In genomic region chr11:35170503-35170902, GRCh38 we compare ENCODE assay signal across 13 cellular contexts. TPM values are rescaled to one million over a fixed set of nuclear protein-coding genes. Genes with fewer than 3 reads are reported as not detected.
DNase-seq lines count a peak whose midpoint lies in the region; ATAC-seq and TF ChIP-seq lines count a peak whose summit lies in the region.
"Had no signal": no experiment of that assay in that cellular context is flagged by ENCODE, and none has a peak within 500 bp of the region (broad histone marks: within the 10 kb centered on the region; RNA-seq: fewer than 3 reads in every experiment).

No MANE protein-coding gene starts in this region.

- H3K36me3 ChIP-seq in muscle layer of duodenum (ENCODE audit: control insufficient read depth in 1 of 2, insufficient read depth in 2 of 2, low read length in 2 of 2) (peaks cover 0 to 15% of the 10 kb centered on the region in 2 donors), uterus (no peaks in the 10 kb centered on the region)

- no peaks in the 10 kb centered on the region for H3K27me3 Mint-ChIP-seq in activated naive CD8-positive, alpha-beta T cell treated with anti-CD3 and anti-CD28 coated beads for 36 hours

- no peak for TF ChIP-seq CTCF in uterus (IDR thresholded peaks at IDR 0.05)

- DNase-seq in Right ventricle myocardium superior (no peak), left cardiac atrium (no peak), uterus (no peak), NCI-H187 treated with DMSO at 0.1 percent for 48 hours (lab: John Stamatoyannopoulos, UW) (no peak)
- DNase-seq in activated naive CD8-positive, alpha-beta T cell treated with anti-CD3 and anti-CD28 coated beads for 36 hours, result no peak
- DNase-seq: amygdala, HCEC 1CT, SHP77 treated with DMSO at 0.1 percent for 48 hours had no signal

- no peaks in the 10 kb centered on the region for H3K9me3 Mint-ChIP-seq in activated naive CD8-positive, alpha-beta T cell treated with anti-CD3 and anti-CD28 coated beads for 36 hours

- H3K36me3 Mint-ChIP-seq in activated naive CD8-positive, alpha-beta T cell treated with anti-CD3 and anti-CD28 coated beads for 36 hours, result peaks cover 78% of the 10 kb centered on the region

- H3K4me3 ChIP-seq in muscle layer of duodenum (ENCODE audit: low read depth in 1 of 2, low read length in 2 of 2) (no peak overlapping the region), uterus (no peak overlapping the region)

- H3K4me1 ChIP-seq in muscle layer of duodenum (ENCODE audit: control insufficient read depth in 1 of 2, insufficient read depth in 2 of 2, low read length in 2 of 2) (peaks cover 38 to 60% of the 10 kb centered on the region in 2 donors), uterus (peaks cover 16 to 22% of the 10 kb centered on the region in 2 donors)

- peaks cover 95% of the 10 kb centered on the region for H3K4me1 Mint-ChIP-seq in activated naive CD8-positive, alpha-beta T cell treated with anti-CD3 and anti-CD28 coated beads for 36 hours

- ATAC-seq in Right ventricle myocardium superior (ENCODE audit: poor library complexity) (peak; percentile 8), left cardiac atrium (no peak), HG03280 (IDR thresholded peaks at IDR 0.05; ENCODE audit: unreplicated experiment) (no peak), HG02763 (IDR thresholded peaks at IDR 0.05; ENCODE audit: unreplicated experiment) (no peak)
- ATAC-seq: esophagus mucosa had no signal

- H3K9me3 ChIP-seq in muscle layer of duodenum (ENCODE audit: control insufficient read depth in 1 of 2, low read length in 2 of 2) (no peaks in the 10 kb centered on the region), uterus (no peaks in the 10 kb centered on the region)

- H3K4me3 Mint-ChIP-seq in activated naive CD8-positive, alpha-beta T cell treated with anti-CD3 and anti-CD28 coated beads for 36 hours, result no peak overlapping the region

- intact Hi-C loops in Right ventricle myocardium superior (cut with DNase I) (no loop called here), left cardiac atrium (cut with DNase I) (no loop called here), uterus (cut with DNase I; ENCODE audit: low total_unique reads) (no loop called here)

- peak overlapping the region; percentile 35 for H3K27ac ChIP-seq in muscle layer of duodenum (ENCODE audit: low read length)
- peak overlapping the region; percentile 82 to 90 for H3K27ac ChIP-seq in uterus

- TF ChIP-seq POLR2A in uterus (IDR thresholded peaks at IDR 0.05), result no peak

- H3K27ac Mint-ChIP-seq in activated naive CD8-positive, alpha-beta T cell treated with anti-CD3 and anti-CD28 coated beads for 36 hours, result peak overlapping the region; percentile 90
- H3K27ac Mint-ChIP-seq: progenitor cell of endocrine pancreas had no signal

- H3K27me3 ChIP-seq in muscle layer of duodenum (ENCODE audit: low read depth, low read length) (no peaks in the 10 kb centered on the region), uterus (no peaks in the 10 kb centered on the region)

RNA-seq across cellular contexts. Expression of gene CD44, which starts 31.5 kb away (rescaled TPM):
- total RNA-seq in Right ventricle myocardium superior, result 15.4 TPM
- total RNA-seq in left cardiac atrium, result 10 to 100 TPM; 63.6 to 71.2 TPM
- total RNA-seq in activated naive CD8-positive, alpha-beta T cell treated with anti-CD3 and anti-CD28 coated beads for 36 hours, result 100 to 1,000 TPM; 380 to 428 TPM
- total RNA-seq in uterus, result 100 to 1,000 TPM; 135 to 636 (median 397) TPM
